5 cellular contexts compared by ENCODE assay signal in genomic region chr4:113847710-113848109, GRCh38.
"Had no signal": no experiment of that assay in that cellular context is flagged by ENCODE, and none has a peak within 500 bp of the region (broad histone marks: within the 10 kb centered on the region; RNA-seq: fewer than 3 reads in every experiment).

No MANE protein-coding gene starts in this region.

- H3K4me3 ChIP-seq: K562 had no signal

- ATAC-seq: HepG2, K562 had no signal

- H3K27ac Mint-ChIP-seq: IgD-negative memory B cell had no signal

- H3K27ac ChIP-seq: HL-60 had no signal

- DNase-seq: KBM-7 had no signal

- H3K4me3 Mint-ChIP-seq: IgD-negative memory B cell had no signal
